Comparison of ENCODE assay signal across 15 cellular contexts in the genomic region with DNA sequence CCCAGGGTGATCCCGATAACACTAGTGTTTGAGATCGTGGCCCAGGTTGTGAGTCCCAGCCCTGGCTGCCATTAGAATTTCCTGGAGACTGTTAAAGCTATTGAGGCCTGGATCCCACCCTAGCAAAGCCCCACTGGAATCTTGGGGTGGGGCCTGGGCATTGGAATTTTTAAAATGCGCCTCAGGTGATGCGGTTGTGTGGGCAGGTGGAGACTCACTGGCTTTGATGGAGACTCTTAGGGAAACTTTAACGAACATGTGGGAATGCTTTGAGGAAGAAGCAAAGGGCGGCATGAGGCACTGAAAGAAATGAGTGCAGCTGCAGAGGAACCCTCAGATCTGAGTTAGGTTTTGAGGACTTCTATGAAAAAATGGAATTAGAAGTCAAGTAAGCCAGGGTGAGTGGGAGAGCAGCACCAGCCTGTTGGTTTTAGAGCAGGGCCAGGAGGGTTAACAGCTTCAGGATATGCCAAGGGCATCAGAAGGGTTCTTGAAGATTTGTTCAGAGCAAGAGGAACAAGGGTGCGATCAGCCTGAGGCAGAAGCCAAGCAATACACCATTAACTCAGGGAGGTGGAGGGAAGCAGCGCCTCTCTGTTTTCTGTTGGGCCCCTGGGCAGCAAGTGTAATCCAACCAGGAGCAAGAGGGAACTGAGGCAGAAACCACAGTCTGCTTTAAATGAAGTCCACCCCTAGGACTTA. TPM values are rescaled to one million over a fixed set of nuclear protein-coding genes. Genes with fewer than 3 reads are reported as not detected.
A peak's percentile ranks its signal among the peaks of the same experiment; 100 is the strongest.
DNase-seq lines count a peak whose midpoint lies in the region; ATAC-seq and TF ChIP-seq lines count a peak whose summit lies in the region.
"Had no signal": no experiment of that assay in that cellular context is flagged by ENCODE, and none has a peak within 500 bp of the region (broad histone marks: within the 10 kb centered on the region; RNA-seq: fewer than 3 reads in every experiment).

No MANE protein-coding gene starts in this region.

- H3K4me3 Mint-ChIP-seq in IgD-negative memory B cell (peak overlapping the region in 1 of 4 donors; percentile 39), mesothelial cell of epicardium (no peak overlapping the region)
- no peak overlapping the region for H3K4me3 Mint-ChIP-seq in stimulated activated memory B cell treated with anti-CD40 and anti-IgM and Interleukin-4, amounts not matched to agents 10 μg/mL and 1 μg/mL and 100 μg/mL, for 72 hours

- WGBS in esophagus, 2 donors = 86% methylated on average over 8 of the region's 8 CpGs

- peaks cover 17 to 41% (median 33%) of the 10 kb centered on the region in 3 donors for H3K4me1 Mint-ChIP-seq in IgD-negative memory B cell
- H3K4me1 Mint-ChIP-seq in mesothelial cell of epicardium = peaks cover 52% of the 10 kb centered on the region
- peaks cover 70% of the 10 kb centered on the region for H3K4me1 Mint-ChIP-seq in stimulated activated memory B cell treated with anti-CD40 and anti-IgM and Interleukin-4, amounts not matched to agents 10 μg/mL and 1 μg/mL and 100 μg/mL, for 72 hours

- no peak for TF ChIP-seq CTCF in mesothelial cell of epicardium (IDR thresholded peaks at IDR 0.05; ENCODE audit: unreplicated experiment)

- no peaks in the 10 kb centered on the region for H3K36me3 ChIP-seq in esophagus (ENCODE audit: control insufficient read depth in 2 of 2, insufficient read depth in 2 of 2, low read length in 1 of 2)
- H3K36me3 ChIP-seq in effector memory CD4-positive, alpha-beta T cell (ENCODE audit: control insufficient read depth, insufficient read depth, low read length) = no peaks in the 10 kb centered on the region

- H3K27ac Mint-ChIP-seq in IgD-negative memory B cell = peak overlapping the region in 2 of 3 donors; percentile 42 to 46
- peak overlapping the region; percentile 78 for H3K27ac Mint-ChIP-seq in mesothelial cell of epicardium
- peak overlapping the region; percentile 81 for H3K27ac Mint-ChIP-seq in stimulated activated memory B cell treated with anti-CD40 and anti-IgM and Interleukin-4, amounts not matched to agents 10 μg/mL and 1 μg/mL and 100 μg/mL, for 72 hours

- peaks cover 0 to 15% (median 11%) of the 10 kb centered on the region in 3 donors for H3K9me3 Mint-ChIP-seq in IgD-negative memory B cell
- H3K9me3 Mint-ChIP-seq in mesothelial cell of epicardium = peaks cover 10% of the 10 kb centered on the region
- peaks cover 12% of the 10 kb centered on the region for H3K9me3 Mint-ChIP-seq in stimulated activated memory B cell treated with anti-CD40 and anti-IgM and Interleukin-4, amounts not matched to agents 10 μg/mL and 1 μg/mL and 100 μg/mL, for 72 hours

- no peaks in the 10 kb centered on the region for H3K27me3 Mint-ChIP-seq in IgD-negative memory B cell
- no peaks in the 10 kb centered on the region for H3K27me3 Mint-ChIP-seq in mesothelial cell of epicardium (ENCODE audit: low read depth)
- no peaks in the 10 kb centered on the region for H3K27me3 Mint-ChIP-seq in stimulated activated memory B cell treated with anti-CD40 and anti-IgM and Interleukin-4, amounts not matched to agents 10 μg/mL and 1 μg/mL and 100 μg/mL, for 72 hours

- peaks cover 4 to 15% of the 10 kb centered on the region in 2 donors for H3K4me1 ChIP-seq in esophagus (ENCODE audit: control insufficient read depth in 2 of 2, insufficient read depth in 2 of 2, low read length in 1 of 2)
- no peaks in the 10 kb centered on the region for H3K4me1 ChIP-seq in effector memory CD4-positive, alpha-beta T cell (ENCODE audit: control insufficient read depth, insufficient read depth, low read length, poor library complexity, severe bottlenecking)

- no peak for DNase-seq in mesothelial cell of epicardium (ENCODE audit: low spot score in 2 of 2, unreplicated experiment in 2 of 2)
- no peak for DNase-seq in effector memory CD4-positive, alpha-beta T cell
- no peak for DNase-seq in putamen (ENCODE audit: low spot score)
- no peak for DNase-seq in activated CD4-positive, alpha-beta T cell treated with anti-CD3 and anti-CD28 coated beads for 48 hours
- no peak for DNase-seq in NCI-H1694 treated with DMSO at 0.1 percent for 48 hours (lab: John Stamatoyannopoulos, UW)
- DNase-seq: GDM1, Kasumi-1, MV-4-11, NCI-H1436 treated with DMSO at 0.1 percent for 48 hours, NCI-H2081 treated with DMSO at 0.1 percent for 48 hours, NCI-H524 had no signal

- no peak overlapping the region for H3K4me3 ChIP-seq in esophagus (ENCODE audit: low read depth in 1 of 2, low read length in 2 of 2)
- no peak overlapping the region for H3K4me3 ChIP-seq in effector memory CD4-positive, alpha-beta T cell (ENCODE audit: insufficient read depth, low read depth, low read length, poor library complexity, severe bottlenecking)

- peak overlapping the region; percentile 57 to 63 for H3K27ac ChIP-seq in esophagus (ENCODE audit: low read depth in 2 of 2, low read length in 1 of 2)
- no peak overlapping the region for H3K27ac ChIP-seq in effector memory CD4-positive, alpha-beta T cell (ENCODE audit: insufficient read depth, low read length, poor library complexity, severe bottlenecking)

- H3K9me3 ChIP-seq in esophagus (ENCODE audit: control insufficient read depth in 2 of 2, insufficient read depth in 1 of 2, low read depth in 1 of 2, low read length in 1 of 2) = no peaks in the 10 kb centered on the region
- H3K9me3 ChIP-seq in effector memory CD4-positive, alpha-beta T cell (ENCODE audit: control insufficient read depth, low read length) = no peaks in the 10 kb centered on the region

- H3K36me3 Mint-ChIP-seq in IgD-negative memory B cell (peaks cover 12% of the 10 kb centered on the region), mesothelial cell of epicardium (peaks cover 12% of the 10 kb centered on the region)
- peaks cover 28% of the 10 kb centered on the region for H3K36me3 Mint-ChIP-seq in stimulated activated memory B cell treated with anti-CD40 and anti-IgM and Interleukin-4, amounts not matched to agents 10 μg/mL and 1 μg/mL and 100 μg/mL, for 72 hours

- no peaks in the 10 kb centered on the region for H3K27me3 ChIP-seq in esophagus (ENCODE audit: control insufficient read depth in 1 of 2, insufficient read depth in 2 of 2, low read length in 2 of 2)
- no peaks in the 10 kb centered on the region for H3K27me3 ChIP-seq in effector memory CD4-positive, alpha-beta T cell (replicated peaks; ENCODE audit: control insufficient read depth, insufficient read depth, low read length, poor library complexity, severe bottlenecking)

- ATAC-seq in stimulated activated memory B cell treated with anti-CD40 and anti-IgM and Interleukin-4, amounts not matched to agents 10 μg/mL and 1 μg/mL and 100 μg/mL, for 72 hours = no peak
- ATAC-seq: HCT116 had no signal

RNA-seq across cellular contexts. Expression of a gene that starts 42.5 kb away (rescaled TPM):
- polyA plus RNA-seq in IgD-negative memory B cell (2.1 TPM), esophagus (10 to 100 TPM; 35.3 to 52.4 TPM)
- total RNA-seq in mesothelial cell of epicardium = 64.0 to 69.4 TPM (median 64.5 TPM) in 3 replicates

Comparison
In these comparisons a context has a peak if more than half of its experiments do, and no peak if none do; other contexts are left out.
1. RNA of a gene that starts 42.5 kb away (polyA plus RNA-seq): 35.3 to 52.4 TPM in esophagus; 2.1 TPM in IgD-negative memory B cell (single experiment); every median in the first group is over 10 times any median in the second.
2. Peak in every context shown above with its lines, with median percentiles within 50 percentile points of each other: H3K27ac Mint-ChIP-seq.